ENCODE assay signal across 18 cellular contexts in the genomic region with DNA sequence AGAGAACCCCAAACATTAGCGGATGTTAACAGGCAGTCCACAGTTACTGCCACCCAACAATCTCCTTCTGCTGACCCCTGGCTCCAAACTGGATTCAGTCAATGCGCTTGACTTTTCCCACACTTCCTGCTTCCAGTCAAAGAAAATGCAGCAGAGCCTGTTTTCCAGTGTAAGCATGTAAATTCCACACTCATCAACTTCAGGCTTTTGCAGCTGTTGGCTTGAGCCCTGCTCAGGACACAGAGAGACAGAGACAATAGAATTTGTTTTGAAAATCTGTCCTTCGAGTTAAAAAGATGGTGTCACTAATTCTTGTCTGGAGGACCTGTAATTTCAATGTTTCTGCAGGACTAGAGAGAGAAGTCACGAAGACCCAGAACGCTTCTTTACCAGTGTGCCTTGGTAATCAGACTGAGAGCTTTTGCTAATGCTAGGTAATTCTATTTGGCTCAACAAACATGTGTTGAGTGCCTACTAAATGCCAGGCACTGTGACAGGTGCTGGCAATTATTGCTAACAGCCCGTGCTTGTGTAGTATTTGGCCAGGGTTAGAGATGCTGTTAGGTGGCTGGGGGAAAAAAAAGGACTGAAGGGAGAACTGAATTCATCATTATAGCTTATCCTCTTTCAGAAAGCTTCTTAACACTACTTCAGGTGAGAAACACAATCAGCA. TPM values are rescaled to one million over a fixed set of nuclear protein-coding genes. Genes with fewer than 3 reads are reported as not detected.
A peak's percentile ranks its signal among the peaks of the same experiment; 100 is the strongest.
DNase-seq lines count a peak whose midpoint lies in the region; ATAC-seq and TF ChIP-seq lines count a peak whose summit lies in the region.
"Had no signal": no experiment of that assay in that cellular context is flagged by ENCODE, and none has a peak within 500 bp of the region (broad histone marks: within the 10 kb centered on the region; RNA-seq: fewer than 3 reads in every experiment).

No MANE protein-coding gene starts in this region.

- no peak for TF ChIP-seq EP300 in upper lobe of left lung (IDR thresholded peaks at IDR 0.05)

- no peak for TF ChIP-seq POLR2A in upper lobe of left lung (IDR thresholded peaks at IDR 0.05)

- H3K4me3 Mint-ChIP-seq in stimulated activated naive CD8-positive, alpha-beta T cell treated with anti-CD3 and anti-CD28 coated beads, Interleukin-15, amount 100 ng/mL, for 72 hours = no peak overlapping the region
- no peak overlapping the region for H3K4me3 Mint-ChIP-seq in CD8-positive, alpha-beta memory T cell
- H3K4me3 Mint-ChIP-seq: activated naive CD8-positive, alpha-beta T cell treated with anti-CD3 and anti-CD28 coated beads, Interleukin-2, amount 10 ng/mL, durations not matched to agents 7 days and 5 days; central memory CD8-positive, alpha-beta T cell had no signal

- BruUV-seq in Panc1 (replicated peaks; lab: Mats Ljungman, UMichigan) = no TSS peak

- DNase-seq in DMS53 treated with DMSO at 0.1 percent for 48 hours (lab: John Stamatoyannopoulos, UW; ENCODE audit: unreplicated experiment) (peak; percentile 31), NCI-H1092 treated with DMSO at 0.1 percent for 48 hours (lab: John Stamatoyannopoulos, UW) (peak; percentile 95), Panc1 (ENCODE audit: low read depth, low spot score) (no peak), myocyte (ENCODE audit: low read depth) (peak; percentile 65), upper lobe of left lung (no peak)
- no peak for DNase-seq in stimulated activated naive CD8-positive, alpha-beta T cell treated with anti-CD3 and anti-CD28 coated beads, Interleukin-15, amount 100 ng/mL, for 72 hours
- no peak for DNase-seq in CD8-positive, alpha-beta memory T cell
- DNase-seq in stimulated activated CD4-positive, alpha-beta T cell treated with anti-CD3 and anti-CD28 coated beads, Interleukin-1b, Interleukin-23, amount 100 ng/mL, for 48 hours = no peak
- DNase-seq: activated CD4-positive, CD25-positive, alpha-beta regulatory T cell treated with anti-CD3 and anti-CD28 coated beads, Interleukin-2, amount 50 U/mL, for 72 hours; activated naive CD8-positive, alpha-beta T cell treated with anti-CD3 and anti-CD28 coated beads, Interleukin-2, amount 10 ng/mL, durations not matched to agents 7 days and 5 days; Kasumi-1; NCI-H446 treated with DMSO at 0.1 percent for 48 hours; ovary; T-helper 1 cell had no signal

- H3K4me1 ChIP-seq in Panc1 (ENCODE audit: control insufficient read depth, insufficient read depth, low read length) (peaks cover 21% of the 10 kb centered on the region), upper lobe of left lung (peaks cover 0 to 1% (median under 1%) of the 10 kb centered on the region in 4 donors)
- peaks cover 1% of the 10 kb centered on the region for H3K4me1 ChIP-seq in CD8-positive, alpha-beta memory T cell (ENCODE audit: insufficient read depth, low read length)

- POLR2A ChIA-PET in Panc1 (lab: Charles Lee) = no interaction called here
- POLR2A ChIA-PET in CD8-positive, alpha-beta memory T cell (lab: Charles Lee) = no interaction called here

- ATAC-seq in Panc1 (no peak), upper lobe of left lung (ENCODE audit: low FRiP score in 2 of 2) (no peak)
- no peak for ATAC-seq in stimulated activated naive CD8-positive, alpha-beta T cell treated with anti-CD3 and anti-CD28 coated beads, Interleukin-15, amount 100 ng/mL, for 72 hours

- H3K36me3 Mint-ChIP-seq in CD8-positive, alpha-beta memory T cell = peaks cover 0 to 1% (median 0%) of the 10 kb centered on the region in 3 donors
- H3K36me3 Mint-ChIP-seq: activated naive CD8-positive, alpha-beta T cell treated with anti-CD3 and anti-CD28 coated beads, Interleukin-2, amount 10 ng/mL, durations not matched to agents 7 days and 5 days had no signal

- 57 to 63% methylated on average over 6 of the region's 6 CpGs for WGBS in upper lobe of left lung, 2 donors

- CTCF ChIA-PET in Panc1 (lab: Charles Lee) = no interaction called here
- CTCF ChIA-PET in CD8-positive, alpha-beta memory T cell (lab: Charles Lee) = no interaction called here

- H3K4me3 ChIP-seq in Panc1 (ENCODE audit: low read depth in 2 of 2, low read length in 2 of 2) (no peak overlapping the region), upper lobe of left lung (no peak overlapping the region)
- no peak overlapping the region for H3K4me3 ChIP-seq in CD8-positive, alpha-beta memory T cell (ENCODE audit: low read length)
- H3K4me3 ChIP-seq: ovary had no signal

- H3K4me1 Mint-ChIP-seq in stimulated activated naive CD8-positive, alpha-beta T cell treated with anti-CD3 and anti-CD28 coated beads, Interleukin-15, amount 100 ng/mL, for 72 hours = peaks cover under 1% of the 10 kb centered on the region
- H3K4me1 Mint-ChIP-seq in CD8-positive, alpha-beta memory T cell = no peaks in the 10 kb centered on the region
- H3K4me1 Mint-ChIP-seq: central memory CD8-positive, alpha-beta T cell had no signal

- H3K9me3 ChIP-seq in Panc1 (ENCODE audit: control insufficient read depth, insufficient read depth, low read depth, low read length) (no peaks in the 10 kb centered on the region), upper lobe of left lung (no peaks in the 10 kb centered on the region)
- H3K9me3 ChIP-seq in CD8-positive, alpha-beta memory T cell (ENCODE audit: low read length) = no peaks in the 10 kb centered on the region

- in situ Hi-C loops in Panc1 (cut with HindIII; ENCODE audit: low pct_unique_long_range_greater_than_20kb, low sequenced_read_pairs) = no loop called here

- intact Hi-C loops in Panc1 (cut with micrococcal nuclease; ENCODE audit: unreplicated experiment) = no loop called here

- H3K36me3 ChIP-seq in Panc1 (ENCODE audit: control insufficient read depth, insufficient read depth, low read length) = no peaks in the 10 kb centered on the region
- no peaks in the 10 kb centered on the region for H3K36me3 ChIP-seq in CD8-positive, alpha-beta memory T cell (ENCODE audit: insufficient read depth, low read length)
- no peaks in the 10 kb centered on the region for H3K36me3 ChIP-seq in upper lobe of left lung
- H3K36me3 ChIP-seq: ovary had no signal

- H3K27me3 ChIP-seq in Panc1 (ENCODE audit: control insufficient read depth, insufficient read depth, low read length) (no peaks in the 10 kb centered on the region), upper lobe of left lung (no peaks in the 10 kb centered on the region)
- H3K27me3 ChIP-seq in CD8-positive, alpha-beta memory T cell (ENCODE audit: insufficient read depth, low read length, poor library complexity, severe bottlenecking) = peaks cover 2% of the 10 kb centered on the region
- H3K27me3 ChIP-seq: ovary had no signal

- peaks cover 78% of the 10 kb centered on the region for H3K27me3 Mint-ChIP-seq in stimulated activated naive CD8-positive, alpha-beta T cell treated with anti-CD3 and anti-CD28 coated beads, Interleukin-15, amount 100 ng/mL, for 72 hours
- H3K27me3 Mint-ChIP-seq in CD8-positive, alpha-beta memory T cell = peaks cover 4 to 11% of the 10 kb centered on the region in 2 donors

- H3K27ac ChIP-seq in Panc1 (ENCODE audit: low read length) (peak overlapping the region; percentile 26; the same call in 1 of the 2 replicates), upper lobe of left lung (no peak overlapping the region)
- H3K27ac ChIP-seq in CD8-positive, alpha-beta memory T cell (ENCODE audit: low read depth, low read length) = no peak overlapping the region
- H3K27ac ChIP-seq: ovary had no signal

- H3K27ac Mint-ChIP-seq in stimulated activated naive CD8-positive, alpha-beta T cell treated with anti-CD3 and anti-CD28 coated beads, Interleukin-15, amount 100 ng/mL, for 72 hours = no peak overlapping the region
- H3K27ac Mint-ChIP-seq in CD8-positive, alpha-beta memory T cell = no peak overlapping the region
- H3K27ac Mint-ChIP-seq: activated naive CD8-positive, alpha-beta T cell treated with anti-CD3 and anti-CD28 coated beads, Interleukin-2, amount 10 ng/mL, durations not matched to agents 7 days and 5 days had no signal

- TF ChIP-seq CTCF in Panc1 (IDR thresholded peaks at IDR 0.05) = no peak
- no peak for TF ChIP-seq CTCF in upper lobe of left lung (IDR thresholded peaks at IDR 0.05)

- no peaks in the 10 kb centered on the region for H3K9me3 Mint-ChIP-seq in stimulated activated naive CD8-positive, alpha-beta T cell treated with anti-CD3 and anti-CD28 coated beads, Interleukin-15, amount 100 ng/mL, for 72 hours
- no peaks in the 10 kb centered on the region for H3K9me3 Mint-ChIP-seq in CD8-positive, alpha-beta memory T cell
- H3K9me3 Mint-ChIP-seq: activated naive CD8-positive, alpha-beta T cell treated with anti-CD3 and anti-CD28 coated beads, Interleukin-2, amount 10 ng/mL, durations not matched to agents 7 days and 5 days; central memory CD8-positive, alpha-beta T cell had no signal

RNA-seq across cellular contexts. Expression of gene HOXB1, which starts 32.5 kb away (rescaled TPM):
- total RNA-seq in Panc1 (2021; ENCODE audit: unreplicated experiment) (not detected), myocyte (not detected in 2 replicates), upper lobe of left lung (not detected)
- not detected for polyA plus RNA-seq in Panc1 (2012; ENCODE audit: insufficient read length)
- polyA plus RNA-seq in myocyte (2012) = not detected
- total RNA-seq in CD8-positive, alpha-beta memory T cell = not detected
- not detected for polyA plus RNA-seq in CD8-positive, alpha-beta memory T cell
- total RNA-seq: activated naive CD8-positive, alpha-beta T cell treated with anti-CD3 and anti-CD28 coated beads, Interleukin-2, amount 10 ng/mL, durations not matched to agents 7 days and 5 days; frontal cortex; H1; mononuclear cell; ovary had no signal
- polyA plus RNA-seq: H1, ovary had no signal

RNA-seq across cellular contexts. Expression of gene HOXB2, which starts 46.6 kb away (rescaled TPM):
- 70.1 TPM for total RNA-seq in Panc1 (2021; ENCODE audit: unreplicated experiment)
- polyA plus RNA-seq in Panc1 (2012; ENCODE audit: insufficient read length) = 66.6 TPM
- 39.0 and 43.9 TPM in 2 replicates for total RNA-seq in myocyte
- 33.5 TPM for polyA plus RNA-seq in myocyte (2012)
- 10 to 100 TPM; 16.7 to 18.3 TPM for total RNA-seq in CD8-positive, alpha-beta memory T cell
- 12.8 TPM for polyA plus RNA-seq in CD8-positive, alpha-beta memory T cell
- total RNA-seq in upper lobe of left lung = 10 to 100 TPM in 2 of 6 donors, 1 to 10 TPM in 4; 1.4 to 16.1 (median 7.4) TPM
- total RNA-seq: frontal cortex, H1 had no signal
- polyA plus RNA-seq: H1 had no signal

Comparison
In these comparisons a context has a peak if more than half of its experiments do, and no peak if none do; other contexts are left out.
1. DNase-seq: peak in DMS53 treated with DMSO at 0.1 percent for 48 hours (single experiment), NCI-H1092 treated with DMSO at 0.1 percent for 48 hours (single experiment) and myocyte (single experiment); none in Panc1 (single experiment), stimulated activated naive CD8-positive, alpha-beta T cell treated with anti-CD3 and anti-CD28 coated beads, Interleukin-15, amount 100 ng/mL, for 72 hours (0 of 2), CD8-positive, alpha-beta memory T cell (0 of 5), upper lobe of left lung (0 of 2) and stimulated activated CD4-positive, alpha-beta T cell treated with anti-CD3 and anti-CD28 coated beads, Interleukin-1b, Interleukin-23, amount 100 ng/mL, for 48 hours (single experiment).